Comparison of ENCODE assay signal across 17 cellular contexts in the genomic region with DNA sequence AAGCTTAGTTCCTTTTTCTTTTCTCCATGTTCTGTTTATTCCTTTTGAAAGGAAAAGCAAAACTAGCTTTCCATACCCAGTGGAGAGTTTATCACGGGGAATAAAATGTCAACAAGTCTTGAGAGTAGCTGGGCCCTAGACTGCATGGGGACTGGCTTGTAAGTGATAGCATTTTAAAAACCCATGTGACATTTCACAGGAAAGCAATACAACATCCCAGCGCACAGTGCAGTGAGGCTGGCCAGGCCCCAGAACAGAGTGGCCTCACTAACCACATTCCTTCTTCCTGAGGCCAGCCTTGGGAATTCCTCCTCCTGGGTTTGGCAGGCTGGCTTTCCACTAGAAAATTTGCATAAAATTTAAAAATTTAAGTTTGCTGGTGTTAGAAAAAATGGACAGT.
DNase-seq lines count a peak whose midpoint lies in the region; ATAC-seq and TF ChIP-seq lines count a peak whose summit lies in the region.
"Had no signal": no experiment of that assay in that cellular context is flagged by ENCODE, and none has a peak within 500 bp of the region (broad histone marks: within the 10 kb centered on the region; RNA-seq: fewer than 3 reads in every experiment).

No MANE protein-coding gene starts in this region.

- no peaks in the 10 kb centered on the region for H3K27me3 Mint-ChIP-seq in osteocyte (ENCODE audit: unreplicated experiment)
- H3K27me3 Mint-ChIP-seq: IgD-negative memory B cell had no signal

- H3K4me3 Mint-ChIP-seq in osteocyte (ENCODE audit: unreplicated experiment) = no peak overlapping the region

- WGBS in right cardiac atrium = 11% methylated on average over 2 of the region's 2 CpGs

- H3K27ac Mint-ChIP-seq in osteocyte (ENCODE audit: unreplicated experiment) = peak overlapping the region; percentile 67
- H3K27ac Mint-ChIP-seq: IgD-negative memory B cell had no signal

- H3K4me1 ChIP-seq in right cardiac atrium (ENCODE audit: control insufficient read depth, insufficient read depth, low read length) = peaks cover 5% of the 10 kb centered on the region
- H3K4me1 ChIP-seq: ascending aorta had no signal

- peak; percentile 76 for DNase-seq in AG10803 (ENCODE audit: low read depth)
- DNase-seq in astrocyte of the spinal cord (ENCODE audit: low read depth, low spot score) = peak; percentile 58
- peak; percentile 55 to 90 (median 86) for DNase-seq in right cardiac atrium
- no peak for DNase-seq in osteocyte (ENCODE audit: extremely low spot score, unreplicated experiment)
- no peak for DNase-seq in NCI-H2029 treated with DMSO at 0.1 percent for 48 hours (lab: John Stamatoyannopoulos, UW)
- DNase-seq: activated T-cell treated with anti-CD3 and anti-CD28 coated beads for 4 hours, AML-193, H7, midbrain, NCI-H2081 treated with DMSO at 0.1 percent for 48 hours, OCI-M1 had no signal

- H3K4me1 Mint-ChIP-seq in osteocyte (ENCODE audit: unreplicated experiment) = peaks cover 38% of the 10 kb centered on the region
- H3K4me1 Mint-ChIP-seq: IgD-negative memory B cell had no signal

- ATAC-seq in right cardiac atrium (peak; percentile 86 to 97), HG02852 (IDR thresholded peaks at IDR 0.05; ENCODE audit: unreplicated experiment) (no peak), GM21390 (IDR thresholded peaks at IDR 0.05; ENCODE audit: unreplicated experiment) (no peak)
- no peak for ATAC-seq in activated CD4-positive, CD25-positive, alpha-beta regulatory T cell treated with anti-CD3 and anti-CD28 coated beads, Interleukin-2, amount 50 U/mL, for 24 hours
- ATAC-seq: esophagus mucosa had no signal

- no peaks in the 10 kb centered on the region for H3K9me3 ChIP-seq in right cardiac atrium (ENCODE audit: control insufficient read depth, low read length)
- H3K9me3 ChIP-seq: ascending aorta had no signal

- H3K36me3 Mint-ChIP-seq in osteocyte (ENCODE audit: unreplicated experiment) = no peaks in the 10 kb centered on the region
- H3K36me3 Mint-ChIP-seq: IgD-negative memory B cell had no signal

- in situ Hi-C loops in astrocyte of the spinal cord (cut with HindIII; ENCODE audit: low sequenced_read_pairs) = no loop called here

- H3K9me3 Mint-ChIP-seq in osteocyte (ENCODE audit: unreplicated experiment) = no peaks in the 10 kb centered on the region

- intact Hi-C loops in right cardiac atrium (cut with DNase I) = no loop called here

- TF ChIP-seq CTCF in AG10803 (conservative IDR thresholded peaks at IDR 0.05; ENCODE audit: low read length) (no peak), astrocyte of the spinal cord (IDR thresholded peaks at IDR 0.05; ENCODE audit: low read depth, low read length) (no peak), osteocyte (IDR thresholded peaks at IDR 0.05) (no peak)

- peak overlapping the region; percentile 73 for H3K27ac ChIP-seq in right cardiac atrium (ENCODE audit: low read length)

- no peaks in the 10 kb centered on the region for H3K27me3 ChIP-seq in right cardiac atrium (ENCODE audit: control insufficient read depth, insufficient read depth)
- H3K27me3 ChIP-seq: ascending aorta had no signal

- H3K4me3 ChIP-seq in AG10803 (ENCODE audit: low read length) (no peak overlapping the region), astrocyte of the spinal cord (ENCODE audit: low read depth, low read length) (no peak overlapping the region), right cardiac atrium (ENCODE audit: low read length) (no peak overlapping the region)
- H3K4me3 ChIP-seq: ascending aorta had no signal

Comparison
In these comparisons a context has a peak if more than half of its experiments do, and no peak if none do; other contexts are left out.
1. DNase-seq: peak in AG10803 (single experiment), astrocyte of the spinal cord (single experiment) and right cardiac atrium (3 of 3); none in osteocyte (single experiment) and NCI-H2029 treated with DMSO at 0.1 percent for 48 hours (single experiment).
2. ATAC-seq: peak in right cardiac atrium (2 of 2); none in activated CD4-positive, CD25-positive, alpha-beta regulatory T cell treated with anti-CD3 and anti-CD28 coated beads, Interleukin-2, amount 50 U/mL, for 24 hours (0 of 2), HG02852 (single experiment) and GM21390 (single experiment).